Comparison of ENCODE assay signal across 25 cellular contexts in the genomic region with DNA sequence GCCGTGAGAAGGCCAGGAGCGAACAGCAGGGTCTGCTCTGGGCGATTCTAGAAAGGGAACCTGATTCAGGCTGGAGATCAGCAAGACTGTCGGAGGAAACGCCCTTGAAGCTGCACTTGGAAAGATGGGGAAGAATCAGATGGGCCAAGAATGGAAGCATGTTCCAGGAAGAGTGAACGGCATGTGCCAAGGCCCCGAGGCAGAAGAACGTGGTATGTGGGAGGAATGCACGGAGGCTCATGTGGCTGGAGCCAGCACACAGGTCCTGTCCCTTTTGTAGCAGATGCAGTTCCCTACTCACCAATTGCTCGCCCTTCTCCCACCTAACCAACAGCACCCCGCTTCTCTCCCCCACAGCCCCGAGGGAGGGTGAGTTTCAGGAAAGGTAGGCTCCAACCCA.
"Had no signal": no experiment of that assay in that cellular context is flagged by ENCODE, and none has a peak within 500 bp of the region (broad histone marks: within the 10 kb centered on the region; RNA-seq: fewer than 3 reads in every experiment).

No MANE protein-coding gene starts in this region.

- H3K36me3 Mint-ChIP-seq: activated naive CD8-positive, alpha-beta T cell; mesothelial cell of epicardium; naive thymus-derived CD8-positive, alpha-beta T cell had no signal

- H3K36me3 ChIP-seq: adrenal gland, ascending aorta, brain microvascular endothelial cell, colonic mucosa, pancreas, right atrium auricular region, tibial artery had no signal

- DNase-seq: activated CD4-positive, alpha-beta T cell treated with anti-CD3 and anti-CD28 coated beads, Interleukin-2, amount 50 U/mL, for 4 hours; activated CD8-positive, alpha-beta memory T cell treated with anti-CD3 and anti-CD28 coated beads for 24 hours; activated CD8-positive, alpha-beta memory T cell treated with anti-CD3 and anti-CD28 coated beads, Interleukin-2, amount 50 U/mL, for 4 hours; activated T-cell treated with anti-CD3 and anti-CD28 coated beads, Interleukin-2, amount 50 U/mL, for 24 hours; adrenal gland; brain microvascular endothelial cell; colonic mucosa; dorsolateral prefrontal cortex; effector memory CD8-positive, alpha-beta T cell; foreskin melanocyte; naive thymus-derived CD8-positive, alpha-beta T cell; pancreas; psoas muscle; stimulated activated CD4-positive, alpha-beta T cell treated with anti-CD3 and anti-CD28 coated beads, Interleukin-12 subunit alpha, Interleukin-12 subunit beta, amount 100 ng/mL, for 4 hours; T-helper 9 cell; tibial artery had no signal

- H3K4me3 ChIP-seq: adrenal gland, ascending aorta, colonic mucosa, dorsolateral prefrontal cortex, pancreas, psoas muscle, right atrium auricular region, tibial artery had no signal

- H3K27me3 ChIP-seq: ascending aorta, brain microvascular endothelial cell, colonic mucosa, pancreas, right atrium auricular region had no signal

- FAIRE-seq: pancreas had no signal

- H3K4me3 Mint-ChIP-seq: activated naive CD8-positive, alpha-beta T cell; activated T-cell treated with anti-CD3 and anti-CD28 coated beads, Interleukin-2, amount 50 U/mL, for 24 hours; activated T-helper 17 cell treated with anti-CD3 and anti-CD28 coated beads, Interleukin-2, amount 50 U/mL, for 72 hours; central memory CD8-positive, alpha-beta T cell; effector memory CD8-positive, alpha-beta T cell; mesothelial cell of epicardium; naive thymus-derived CD8-positive, alpha-beta T cell; stimulated activated naive CD8-positive, alpha-beta T cell treated with anti-CD3 and anti-CD28 coated beads, Interleukin-15, Interleukin-2, amounts not matched to agents 100 ng/mL and 50 ng/mL, for 24 hours; WTC11 had no signal

- H3K9me3 ChIP-seq: adrenal gland, ascending aorta, colonic mucosa, pancreas, psoas muscle, right atrium auricular region, tibial artery had no signal

- ATAC-seq: activated T-helper 17 cell treated with anti-CD3 and anti-CD28 coated beads, Interleukin-2, amount 50 U/mL, for 72 hours; effector memory CD8-positive, alpha-beta T cell; left lobe of liver; naive thymus-derived CD8-positive, alpha-beta T cell; pancreas; psoas muscle; WTC11 had no signal

- H3K4me1 ChIP-seq: adrenal gland, ascending aorta, colonic mucosa, pancreas, psoas muscle, right atrium auricular region had no signal

- H3K4me1 Mint-ChIP-seq: activated T-helper 17 cell treated with anti-CD3 and anti-CD28 coated beads, Interleukin-2, amount 50 U/mL, for 72 hours; central memory CD8-positive, alpha-beta T cell; naive thymus-derived CD8-positive, alpha-beta T cell had no signal

- H3K27ac ChIP-seq: adrenal gland, ascending aorta, brain microvascular endothelial cell, colonic mucosa, dorsolateral prefrontal cortex, pancreas, psoas muscle, right atrium auricular region, tibial artery had no signal

- H3K27ac Mint-ChIP-seq: activated naive CD8-positive, alpha-beta T cell; activated T-cell treated with anti-CD3 and anti-CD28 coated beads, Interleukin-2, amount 50 U/mL, for 24 hours; activated T-helper 17 cell treated with anti-CD3 and anti-CD28 coated beads, Interleukin-2, amount 50 U/mL, for 72 hours; effector memory CD8-positive, alpha-beta T cell; stimulated activated naive CD8-positive, alpha-beta T cell treated with anti-CD3 and anti-CD28 coated beads, Interleukin-15, Interleukin-2, amounts not matched to agents 100 ng/mL and 50 ng/mL, for 24 hours; WTC11 had no signal

- H3K9me3 Mint-ChIP-seq: activated T-cell treated with anti-CD3 and anti-CD28 coated beads, Interleukin-2, amount 50 U/mL, for 24 hours; activated T-helper 17 cell treated with anti-CD3 and anti-CD28 coated beads, Interleukin-2, amount 50 U/mL, for 72 hours; central memory CD8-positive, alpha-beta T cell; effector memory CD8-positive, alpha-beta T cell; stimulated activated naive CD8-positive, alpha-beta T cell treated with anti-CD3 and anti-CD28 coated beads, Interleukin-15, Interleukin-2, amounts not matched to agents 100 ng/mL and 50 ng/mL, for 24 hours had no signal
